Comparison of ENCODE assay signal across 8 cellular contexts in genomic region chr4:11428161-11428700, GRCh38. TPM values are rescaled to one million over a fixed set of nuclear protein-coding genes. Genes with fewer than 3 reads are reported as not detected.
DNase-seq lines count a peak whose midpoint lies in the region; ATAC-seq and TF ChIP-seq lines count a peak whose summit lies in the region.

No MANE protein-coding gene starts in this region.

- ATAC-seq in CD4-positive, CD25-positive, alpha-beta regulatory T cell (ENCODE audit: low read depth in 2 of 2) = no peak
- ATAC-seq in GM21447 (IDR thresholded peaks at IDR 0.05; ENCODE audit: unreplicated experiment) (peak; percentile 28), HG03469 (IDR thresholded peaks at IDR 0.05; ENCODE audit: unreplicated experiment) (no peak)

- H3K36me3 Mint-ChIP-seq in CD4-positive, CD25-positive, alpha-beta regulatory T cell = no peaks in the 10 kb centered on the region

- H3K36me3 ChIP-seq in CD4-positive, CD25-positive, alpha-beta regulatory T cell (ENCODE audit: control insufficient read depth, insufficient read depth, low read length) = no peaks in the 10 kb centered on the region
- H3K36me3 ChIP-seq in Peyer's patch = no peaks in the 10 kb centered on the region
- no peaks in the 10 kb centered on the region for H3K36me3 ChIP-seq in esophagus squamous epithelium
- H3K36me3 ChIP-seq in prostate gland = no peaks in the 10 kb centered on the region
- no peaks in the 10 kb centered on the region for H3K36me3 ChIP-seq in SK-N-SH (replicated peaks in 1 of 2; ENCODE audit: control insufficient read depth in 1 of 2, insufficient read depth in 2 of 2, low read length in 1 of 2)

- H3K9me3 Mint-ChIP-seq in CD4-positive, CD25-positive, alpha-beta regulatory T cell = no peaks in the 10 kb centered on the region

- intact Hi-C loops in esophagus squamous epithelium (cut with DNase I) = loop anchor here (5.0 kb wide), 1 partner anchor 846 kb away; no protein-coding TSS in a partner anchor
- intact Hi-C loops in prostate gland (cut with DNase I) = loop anchor here (10.0 kb wide), 1 partner anchor 843 kb away; no protein-coding TSS in a partner anchor

- H3K79me2 ChIP-seq in SK-N-SH (ENCODE audit: insufficient read depth) = no peaks in the 10 kb centered on the region

- H3K4me1 ChIP-seq in CD4-positive, CD25-positive, alpha-beta regulatory T cell (ENCODE audit: control insufficient read depth, insufficient read depth, low read length, poor library complexity, severe bottlenecking) = peaks cover 20% of the 10 kb centered on the region
- H3K4me1 ChIP-seq in Peyer's patch (peaks cover 0 to 13% (median 0%) of the 10 kb centered on the region in 4 donors), esophagus squamous epithelium (peaks cover 7 to 74% (median 11%) of the 10 kb centered on the region in 3 donors), prostate gland (replicated peaks) (no peaks in the 10 kb centered on the region), SK-N-SH (ENCODE audit: control insufficient read depth in 1 of 2, insufficient read depth in 2 of 2, low read depth in 1 of 2, low read length in 1 of 2) (no peaks in the 10 kb centered on the region)

- WGBS in esophagus squamous epithelium, 2 donors = 2 to 3% methylated on average over 7 to 12 of the region's 26 CpGs
- WGBS in prostate gland = 1% methylated on average over 26 of the region's 26 CpGs
- 8% methylated on average over 20 of the region's 26 CpGs for WGBS in SK-N-SH (ENCODE audit: low lambda C conversion rate)

- H3K4me2 ChIP-seq in SK-N-SH = no peak overlapping the region

- H3K4me3 Mint-ChIP-seq in CD4-positive, CD25-positive, alpha-beta regulatory T cell = peak overlapping the region; percentile 69 to 81 (median 74)

- peaks cover 57% of the 10 kb centered on the region for H3K27me3 Mint-ChIP-seq in CD4-positive, CD25-positive, alpha-beta regulatory T cell

- H4K20me1 ChIP-seq in SK-N-SH (ENCODE audit: insufficient read depth) = no peaks in the 10 kb centered on the region

- TF ChIP-seq RAD21 in SK-N-SH (IDR thresholded peaks at IDR 0.05; ENCODE audit: low read length) = no peak

- H3F3A ChIP-seq in SK-N-SH (replicated peaks; ENCODE audit: insufficient read depth) = no peaks in the 10 kb centered on the region

- TF ChIP-seq EP300 in SK-N-SH (IDR thresholded peaks at IDR 0.05; ENCODE audit: borderline replicate concordance in 1 of 2, low read depth in 1 of 2, low read length in 1 of 2) = no peak

- TF ChIP-seq POLR2A in Peyer's patch (IDR thresholded peaks at IDR 0.05) = no peak
- no peak for TF ChIP-seq POLR2A in esophagus squamous epithelium (IDR thresholded peaks at IDR 0.05)
- TF ChIP-seq POLR2A in prostate gland (IDR thresholded peaks at IDR 0.05) = no peak

- no peak for DNase-seq in CD4-positive, CD25-positive, alpha-beta regulatory T cell
- DNase-seq in Peyer's patch (peak in 1 of 3 donors; percentile 28), esophagus squamous epithelium (lab: John Stamatoyannopoulos, UW) (no peak), prostate gland (ENCODE audit: low spot score) (peak; percentile 14), SK-N-SH (no peak), GM19238 (ENCODE audit: insufficient read length, low spot score) (no peak)

- CTCF ChIA-PET in SK-N-SH (lab: Yijun Ruan, JAX) = no interaction called here

- H3K9me3 ChIP-seq in CD4-positive, CD25-positive, alpha-beta regulatory T cell (ENCODE audit: control insufficient read depth in 2 of 2, low read length in 2 of 2) = no peaks in the 10 kb centered on the region
- no peaks in the 10 kb centered on the region for H3K9me3 ChIP-seq in Peyer's patch
- H3K9me3 ChIP-seq in esophagus squamous epithelium = no peaks in the 10 kb centered on the region
- no peaks in the 10 kb centered on the region for H3K9me3 ChIP-seq in prostate gland
- H3K9me3 ChIP-seq in SK-N-SH = no peaks in the 10 kb centered on the region

- no peak overlapping the region for H3K9ac ChIP-seq in SK-N-SH

- POLR2A ChIA-PET in SK-N-SH (lab: Yijun Ruan, JAX) = no interaction called here

- peaks cover 0 to 18% (median 7%) of the 10 kb centered on the region in 4 donors for H3K4me1 Mint-ChIP-seq in CD4-positive, CD25-positive, alpha-beta regulatory T cell

- no peaks in the 10 kb centered on the region for H3K9me2 ChIP-seq in SK-N-SH

- no peak overlapping the region for H2AFZ ChIP-seq in SK-N-SH (ENCODE audit: low read depth)

- TF ChIP-seq CTCF in Peyer's patch (IDR thresholded peaks at IDR 0.05) = no peak
- TF ChIP-seq CTCF in esophagus squamous epithelium (IDR thresholded peaks at IDR 0.05) = no peak
- TF ChIP-seq CTCF in prostate gland (IDR thresholded peaks at IDR 0.05) = no peak
- TF ChIP-seq CTCF in SK-N-SH (IDR thresholded peaks at IDR 0.05) = no peak

- H3K4me3 ChIP-seq in CD4-positive, CD25-positive, alpha-beta regulatory T cell (ENCODE audit: low read depth, low read length) = peak overlapping the region; percentile 35
- H3K4me3 ChIP-seq in Peyer's patch (peak overlapping the region; percentile 54 to 76 (median 67)), esophagus squamous epithelium (peak overlapping the region; percentile 80 to 86 (median 84)), prostate gland (peak overlapping the region; percentile 46 to 48), SK-N-SH (ENCODE audit: low read depth in 2 of 2, low read length in 1 of 2) (no peak overlapping the region)

- peak overlapping the region in 1 of 3 donors; percentile 38 for H3K27ac Mint-ChIP-seq in CD4-positive, CD25-positive, alpha-beta regulatory T cell

- peaks cover 7% of the 10 kb centered on the region for H3K27me3 ChIP-seq in CD4-positive, CD25-positive, alpha-beta regulatory T cell (ENCODE audit: control insufficient read depth, insufficient read depth, low read length)
- H3K27me3 ChIP-seq in Peyer's patch (no peaks in the 10 kb centered on the region), esophagus squamous epithelium (peaks cover 0 to 25% (median 0%) of the 10 kb centered on the region in 4 donors), prostate gland (replicated peaks; ENCODE audit: insufficient read depth) (no peaks in the 10 kb centered on the region), SK-N-SH (ENCODE audit: insufficient read depth) (no peaks in the 10 kb centered on the region)

- no peak overlapping the region for H3K27ac ChIP-seq in CD4-positive, CD25-positive, alpha-beta regulatory T cell (ENCODE audit: insufficient read depth, low read length, poor library complexity, severe bottlenecking)
- peak overlapping the region; percentile 74 to 93 (median 82) for H3K27ac ChIP-seq in Peyer's patch
- peak overlapping the region; percentile 85 to 92 (median 90) for H3K27ac ChIP-seq in esophagus squamous epithelium
- H3K27ac ChIP-seq in prostate gland = peak overlapping the region; percentile 8 to 56
- no peak overlapping the region for H3K27ac ChIP-seq in SK-N-SH (ENCODE audit: low read depth in 2 of 2, low read length in 1 of 2)

TF ChIP-seq in SK-N-SH, 30 proteins besides CTCF, POLR2A, EP300 and RAD21 (continues in another document):
- TF ChIP-seq CHD2 (IDR thresholded peaks at IDR 0.05; ENCODE audit: low read length, partially characterized antibody) = no peak
- TF ChIP-seq, protein P1, sequence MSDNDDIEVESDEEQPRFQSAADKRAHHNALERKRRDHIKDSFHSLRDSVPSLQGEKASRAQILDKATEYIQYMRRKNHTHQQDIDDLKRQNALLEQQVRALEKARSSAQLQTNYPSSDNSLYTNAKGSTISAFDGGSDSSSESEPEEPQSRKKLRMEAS (IDR thresholded peaks at IDR 0.05; ENCODE audit: low read depth) = no peak
- no peak for TF ChIP-seq ELF1 (IDR thresholded peaks at IDR 0.05)
- TF ChIP-seq YY1 (IDR thresholded peaks at IDR 0.05; ENCODE audit: low read depth) = no peak
- no peak for TF ChIP-seq SMC3 (IDR thresholded peaks at IDR 0.05; ENCODE audit: low read depth, low read length)
- TF ChIP-seq FOXM1 (IDR thresholded peaks at IDR 0.05; ENCODE audit: low read depth) = no peak
- TF ChIP-seq MXI1 (IDR thresholded peaks at IDR 0.05; ENCODE audit: low read depth, low read length) = no peak
- TF ChIP-seq, protein P2, sequence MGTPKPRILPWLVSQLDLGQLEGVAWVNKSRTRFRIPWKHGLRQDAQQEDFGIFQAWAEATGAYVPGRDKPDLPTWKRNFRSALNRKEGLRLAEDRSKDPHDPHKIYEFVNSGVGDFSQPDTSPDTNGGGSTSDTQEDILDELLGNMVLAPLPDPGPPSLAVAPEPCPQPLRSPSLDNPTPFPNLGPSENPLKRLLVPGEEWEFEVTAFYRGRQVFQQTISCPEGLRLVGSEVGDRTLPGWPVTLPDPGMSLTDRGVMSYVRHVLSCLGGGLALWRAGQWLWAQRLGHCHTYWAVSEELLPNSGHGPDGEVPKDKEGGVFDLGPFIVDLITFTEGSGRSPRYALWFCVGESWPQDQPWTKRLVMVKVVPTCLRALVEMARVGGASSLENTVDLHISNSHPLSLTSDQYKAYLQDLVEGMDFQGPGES (IDR thresholded peaks at IDR 0.05; ENCODE audit: low read depth, low read length) = no peak
- no peak for TF ChIP-seq USF2 (IDR thresholded peaks at IDR 0.05; ENCODE audit: borderline replicate concordance, low read depth, low read length)

RNA-seq across cellular contexts. Expression of gene HS3ST1, which starts 0.5 kb away (rescaled TPM):
- total RNA-seq in CD4-positive, CD25-positive, alpha-beta regulatory T cell = not detected
- polyA plus RNA-seq in CD4-positive, CD25-positive, alpha-beta regulatory T cell = under 1 TPM in 1 of 4 donors, not detected in 3; 0.08 TPM
- 10 to 100 TPM in 1 of 4 donors, 1 to 10 TPM in 3; 1.3 to 15.9 (median 3.0) TPM for total RNA-seq in Peyer's patch
- 10 to 100 TPM in 2 of 4 donors, 1 to 10 TPM in 2; 4.8 to 27.0 (median 9.6) TPM for total RNA-seq in esophagus squamous epithelium
- 1 to 10 TPM; 1.5 to 6.7 TPM for total RNA-seq in prostate gland
- not detected in 2 replicates for polyA plus RNA-seq in SK-N-SH (2012; rRNA removed)
- polyA plus RNA-seq in SK-N-SH (2012; cell fraction: cytosol; rRNA removed) = not detected in 2 replicates
- not detected in 2 replicates for polyA plus RNA-seq in SK-N-SH (2012; cell fraction: nucleus; rRNA removed)

Comparison
In these comparisons a context has a peak if more than half of its experiments do, and no peak if none do; other contexts are left out.
1. H3K27ac ChIP-seq: peak in Peyer's patch (4 of 4), esophagus squamous epithelium (4 of 4) and prostate gland (2 of 2); none in CD4-positive, CD25-positive, alpha-beta regulatory T cell (single experiment) and SK-N-SH (0 of 2).
2. H3K4me3 ChIP-seq: peak in CD4-positive, CD25-positive, alpha-beta regulatory T cell (single experiment), Peyer's patch (4 of 4), esophagus squamous epithelium (4 of 4) and prostate gland (2 of 2); none in SK-N-SH (0 of 2).